In genomic region chrX:154444001-154444754, GRCh38 we compare ENCODE assay signal across 8 cellular contexts. TPM values are rescaled to one million over a fixed set of nuclear protein-coding genes. Genes with fewer than 3 reads are reported as not detected.
A peak's percentile ranks its signal among the peaks of the same experiment; 100 is the strongest.
DNase-seq lines count a peak whose midpoint lies in the region; ATAC-seq and TF ChIP-seq lines count a peak whose summit lies in the region.

FAM50A (plus strand) TSS chrX:154444141; CDS start chrX:154444236, 95 bp downstream.

- H3K4me3 ChIP-seq in HUES48 (ENCODE audit: low read depth, low read length) (peak within 1 kb of the TSS; percentile 57), ovary (peak within 1 kb of the TSS; percentile 47), upper lobe of left lung (peak within 1 kb of the TSS; percentile 33 to 70 (median 60))

- peak in 1 of 2 donors; percentile 95 for ATAC-seq in upper lobe of left lung (ENCODE audit: low FRiP score in 2 of 2)

- peak within 1 kb of the TSS; percentile 76 for H3K4me3 Mint-ChIP-seq in activated naive CD8-positive, alpha-beta T cell treated with anti-CD3 and anti-CD28 coated beads for 36 hours

- TF ChIP-seq POLR2A in ovary (IDR thresholded peaks at IDR 0.05) (peak; percentile 50), upper lobe of left lung (IDR thresholded peaks at IDR 0.05) (peak in 1 of 4 donors; percentile 56)

- no peaks in the 10 kb centered on the region for H3K9me3 Mint-ChIP-seq in activated naive CD8-positive, alpha-beta T cell treated with anti-CD3 and anti-CD28 coated beads for 36 hours

- H3K4me1 ChIP-seq in HUES48 (ENCODE audit: control insufficient read depth, insufficient read depth, low read length), result no peaks in the 10 kb centered on the region
- H3K4me1 ChIP-seq in ovary (ENCODE audit: insufficient read depth), result no peaks in the 10 kb centered on the region
- peaks cover 6 to 21% (median 7%) of the 10 kb centered on the region in 4 donors for H3K4me1 ChIP-seq in upper lobe of left lung

- DNase-seq in COR-L47 (lab: John Stamatoyannopoulos, UW) (peak; percentile 55), GM20000 (ENCODE audit: low spot score) (peak; percentile 94), SK-N-DZ (ENCODE audit: low spot score) (peak; percentile 38), head of caudate nucleus (peak; percentile 40 to 90 (median 80)), ovary (peak; percentile 75 to 85 (median 80)), upper lobe of left lung (peak; percentile 82 to 97)
- peak; percentile 77 for DNase-seq in activated naive CD8-positive, alpha-beta T cell treated with anti-CD3 and anti-CD28 coated beads for 36 hours

- H3K36me3 Mint-ChIP-seq in activated naive CD8-positive, alpha-beta T cell treated with anti-CD3 and anti-CD28 coated beads for 36 hours, result no peaks in the 10 kb centered on the region

- TF ChIP-seq CTCF in GM20000 (IDR thresholded peaks at IDR 0.05; ENCODE audit: extremely low read depth, missing control alignments) (no peak), ovary (IDR thresholded peaks at IDR 0.05) (peak in 1 of 3 donors; percentile 27), upper lobe of left lung (IDR thresholded peaks at IDR 0.05) (peak in 4 of 6 experiments; percentile 38 to 56 (median 47))

- peaks cover 34% of the 10 kb centered on the region for H3K9me3 ChIP-seq in HUES48 (ENCODE audit: control insufficient read depth, insufficient read depth, low read length)
- H3K9me3 ChIP-seq in ovary, result no peaks in the 10 kb centered on the region
- H3K9me3 ChIP-seq in upper lobe of left lung, result no peaks in the 10 kb centered on the region

- H3K27ac ChIP-seq in HUES48 (ENCODE audit: low read depth, low read length) (peak within 1 kb of the TSS; percentile 21), ovary (peak within 1 kb of the TSS; percentile 60 to 64), upper lobe of left lung (peak within 1 kb of the TSS; percentile 66 to 90 (median 84))

- 27 to 35% (median 32%) methylated on average over 44 to 92 of the region's 92 CpGs for WGBS in ovary, 3 donors
- WGBS in upper lobe of left lung, 2 donors, result 46% methylated on average over 55 of the region's 92 CpGs; no CpG with 5 or more reads in 1 of the 2 donors

- H3K27me3 ChIP-seq in HUES48 (ENCODE audit: control insufficient read depth, insufficient read depth, low read length) (no peaks in the 10 kb centered on the region), ovary (no peaks in the 10 kb centered on the region), upper lobe of left lung (no peaks in the 10 kb centered on the region)

- no peak for TF ChIP-seq EP300 in ovary (IDR thresholded peaks at IDR 0.05)
- no peak for TF ChIP-seq EP300 in upper lobe of left lung (IDR thresholded peaks at IDR 0.05)

- peak within 1 kb of the TSS; percentile 78 for H3K27ac Mint-ChIP-seq in activated naive CD8-positive, alpha-beta T cell treated with anti-CD3 and anti-CD28 coated beads for 36 hours

- peaks cover 4% of the 10 kb centered on the region for H3K4me1 Mint-ChIP-seq in activated naive CD8-positive, alpha-beta T cell treated with anti-CD3 and anti-CD28 coated beads for 36 hours

- H3K36me3 ChIP-seq in HUES48 (ENCODE audit: control insufficient read depth, insufficient read depth, low read length) (peaks cover 39% of the 10 kb centered on the region), ovary (no peaks in the 10 kb centered on the region), upper lobe of left lung (peaks cover 0 to 56% (median 28%) of the 10 kb centered on the region in 4 donors)

- no peaks in the 10 kb centered on the region for H3K27me3 Mint-ChIP-seq in activated naive CD8-positive, alpha-beta T cell treated with anti-CD3 and anti-CD28 coated beads for 36 hours

- H3K9ac ChIP-seq in HUES48 (ENCODE audit: low read depth, low read length), result no peak within 1 kb of the TSS; the same call in 1 of the 2 replicates

- intact Hi-C loops in head of caudate nucleus (cut with DNase I), result no loop called here
- intact Hi-C loops in ovary (cut with DNase I), result no loop called here

RNA-seq across cellular contexts. Expression of gene FAM50A, which starts in this region (rescaled TPM):
- 53.4 and 71.0 TPM in 2 replicates for polyA plus RNA-seq in SK-N-DZ (2014; cell fraction: cytosol; rRNA removed)
- polyA plus RNA-seq in SK-N-DZ (2014; cell fraction: nucleus; rRNA removed), result 178 and 363 TPM in 2 replicates
- total RNA-seq in activated naive CD8-positive, alpha-beta T cell treated with anti-CD3 and anti-CD28 coated beads for 36 hours, result 10 to 100 TPM; 45.3 to 46.4 TPM
- 10 to 100 TPM; 21.3 to 48.9 (median 34.3) TPM for total RNA-seq in ovary
- polyA plus RNA-seq in ovary, result 10 to 100 TPM; 41.4 to 42.8 TPM
- total RNA-seq in upper lobe of left lung, result 100 to 1,000 TPM in 1 of 6 donors, 10 to 100 TPM in 5; 59.0 to 144 (median 72.7) TPM

Comparison
In these comparisons a context has a peak if more than half of its experiments do, and no peak if none do; other contexts are left out.
1. DNase-seq: peak in every context shown above with its lines; median percentile 94 in GM20000; 90 in upper lobe of left lung; 80 in head of caudate nucleus; 80 in ovary; 77 in activated naive CD8-positive, alpha-beta T cell treated with anti-CD3 and anti-CD28 coated beads for 36 hours; 55 in COR-L47; 38 in SK-N-DZ.
2. H3K27ac ChIP-seq: peak in every context shown above with its lines; median percentile 84 in upper lobe of left lung; 62 in ovary; 21 in HUES48.